Comparison of ENCODE assay signal across 1 cellular context in the genomic region with DNA sequence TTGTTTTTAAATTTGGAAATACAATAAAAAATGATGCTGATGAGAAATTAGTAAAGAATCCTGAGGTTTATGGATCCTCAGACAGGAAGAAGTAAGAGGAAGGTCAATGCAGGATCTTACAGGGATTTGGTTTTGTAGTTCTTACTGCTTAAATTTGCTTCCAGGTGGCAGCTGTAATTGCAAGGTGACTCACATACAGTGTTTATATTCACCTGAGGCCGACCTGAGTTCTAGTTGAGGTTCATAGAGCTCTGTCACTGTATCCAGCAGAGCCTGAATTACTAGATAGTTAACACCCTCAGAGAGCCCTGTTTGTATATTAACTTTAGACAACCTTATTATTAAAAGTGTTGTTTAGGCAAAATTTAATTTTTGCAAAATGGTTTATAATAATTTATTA.
TF ChIP-seq lines count a peak whose summit lies in the region.

No MANE protein-coding gene starts in this region.

TF ChIP-seq in IMR-90, 13 proteins besides CTCF, POLR2A, EP300 and RAD21:
- TF ChIP-seq ELK1 (IDR thresholded peaks at IDR 0.05; ENCODE audit: borderline replicate concordance, low read depth, low read length), result no peak
- no peak for TF ChIP-seq CHD1 (IDR thresholded peaks at IDR 0.05; ENCODE audit: low read depth, low read length)
- TF ChIP-seq SMC3 (IDR thresholded peaks at IDR 0.05; ENCODE audit: low read depth, low read length), result no peak
- TF ChIP-seq MXI1 (IDR thresholded peaks at IDR 0.05; ENCODE audit: borderline replicate concordance, low read depth, low read length), result no peak
- no peak for TF ChIP-seq USF2 (IDR thresholded peaks at IDR 0.05; ENCODE audit: low read depth, low read length)
- no peak for TF ChIP-seq MAFK (IDR thresholded peaks at IDR 0.05; ENCODE audit: low read depth, low read length)
- no peak for TF ChIP-seq CEBPB (IDR thresholded peaks at IDR 0.05; ENCODE audit: low read depth, low read length)
- no peak for TF ChIP-seq FOS (IDR thresholded peaks at IDR 0.05; ENCODE audit: low read depth, low read length)
